10 cellular contexts compared by ENCODE assay signal in the genomic region with DNA sequence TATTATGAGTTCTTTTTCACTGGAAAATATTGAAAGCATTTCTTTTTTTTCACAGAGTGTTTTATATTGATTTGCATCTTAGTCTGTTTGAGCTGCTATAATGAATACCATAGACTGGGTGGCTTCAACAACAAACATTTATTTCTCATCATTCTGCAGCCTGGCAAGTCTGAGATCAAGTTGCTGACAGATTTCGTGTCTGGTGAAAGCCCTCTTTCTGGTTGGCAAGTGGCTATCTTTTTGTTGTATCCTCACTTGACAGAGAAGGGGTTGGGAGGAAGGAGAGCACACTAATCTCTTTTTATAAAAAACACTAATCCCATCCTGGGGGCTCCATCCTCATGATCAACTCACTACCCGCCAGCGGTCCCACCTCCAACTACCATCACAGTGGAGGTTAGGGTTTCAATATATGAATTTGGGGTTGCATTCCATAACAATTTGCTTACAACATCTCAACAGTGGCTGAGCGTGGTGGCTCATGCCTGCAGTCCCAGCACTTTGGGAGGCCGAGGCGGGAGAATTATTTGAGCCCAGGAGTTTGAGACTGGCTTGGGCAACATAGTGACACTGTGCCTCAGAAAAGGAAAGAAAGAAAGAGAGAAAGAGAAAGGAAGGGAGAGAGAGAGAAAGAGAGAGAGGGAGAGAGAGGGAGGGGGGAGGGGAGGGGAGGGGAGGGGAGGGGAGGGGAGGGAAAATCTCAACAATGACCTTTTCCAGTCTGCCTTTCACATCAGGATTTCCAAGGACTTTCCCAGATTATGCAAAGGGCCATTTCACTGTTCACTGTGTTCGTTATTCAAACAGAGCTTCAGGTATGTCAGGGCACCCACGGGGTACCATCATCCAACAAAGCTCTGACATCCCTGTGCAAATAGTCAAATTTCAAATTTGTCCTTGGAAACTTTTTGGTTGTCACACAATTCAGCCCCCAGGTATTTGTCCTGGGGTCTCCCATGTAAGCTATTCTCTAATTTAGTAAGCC.
DNase-seq lines count a peak whose midpoint lies in the region; ATAC-seq and TF ChIP-seq lines count a peak whose summit lies in the region.
"Had no signal": no experiment of that assay in that cellular context is flagged by ENCODE, and none has a peak within 500 bp of the region (broad histone marks: within the 10 kb centered on the region; RNA-seq: fewer than 3 reads in every experiment).

No MANE protein-coding gene starts in this region.

- in situ Hi-C loops in IMR-90 (cut with MboI; ENCODE audit: low sequenced_read_pairs) = no loop called here

- H3K4me1 ChIP-seq in IMR-90 (ENCODE audit: control insufficient read depth, insufficient read depth, low read length) (peaks cover 18% of the 10 kb centered on the region), body of pancreas (peaks cover 5% of the 10 kb centered on the region), suprapubic skin (peaks cover 8% of the 10 kb centered on the region)

- no peak overlapping the region for H3K4me2 ChIP-seq in IMR-90 (ENCODE audit: low read depth, low read length)

- peak overlapping the region; percentile 71 for H3K14ac ChIP-seq in IMR-90 (replicated peaks; ENCODE audit: low read depth, low read length)

- no peak for TF ChIP-seq RAD21 in IMR-90 (IDR thresholded peaks at IDR 0.05; ENCODE audit: low read length)

- H4K20me1 ChIP-seq in IMR-90 (ENCODE audit: insufficient read depth, low read length) = no peaks in the 10 kb centered on the region

- CTCF ChIA-PET in IMR-90 (lab: Yijun Ruan, JAX) = interaction anchor here (1.0 kb wide), 1 partner anchor 755 kb away, joined by 3 read pairs; no protein-coding TSS in a partner anchor

- BruUV-seq in IMR-90 (replicated peaks; lab: Mats Ljungman, UMichigan) = no TSS peak

- H3K9ac ChIP-seq in IMR-90 (ENCODE audit: low read depth, low read length) = no peak overlapping the region

- peak overlapping the region; percentile 92 for H2AK5ac ChIP-seq in IMR-90 (ENCODE audit: low read depth, low read length)

- peak overlapping the region; percentile 99 for H2BK5ac ChIP-seq in IMR-90 (ENCODE audit: low read depth, low read length, poor library complexity, severe bottlenecking)

- H3K23ac ChIP-seq in IMR-90 (ENCODE audit: low read depth, low read length) = peak overlapping the region; percentile 79; the same call in 1 of the 2 replicates

- H3K18ac ChIP-seq in IMR-90 (ENCODE audit: low read depth, low read length) = peak overlapping the region; percentile 94

- intact Hi-C loops in IMR-90 (cut with micrococcal nuclease) (loop anchor here (2.0 kb wide), 2 partner anchors 17 to 73 kb away; no protein-coding TSS in a partner anchor), body of pancreas (cut with DNase I) (no loop called here)

- POLR2A ChIA-PET in IMR-90 (lab: Charles Lee; ENCODE audit: unreplicated experiment) = no interaction called here

- peak overlapping the region; percentile 92 for H3K4ac ChIP-seq in IMR-90 (ENCODE audit: low read depth, low read length)

- peak overlapping the region; percentile 92 for H2BK20ac ChIP-seq in IMR-90 (ENCODE audit: low read depth, low read length)

- H2AFZ ChIP-seq in IMR-90 (replicated peaks; ENCODE audit: low read length, poor library complexity) = no peak overlapping the region

- dilution Hi-C loops in IMR-90 (cut with HindIII; ENCODE audit: low sequenced_read_pairs, unreplicated experiment) = no loop called here

- ATAC-seq in IMR-90 (ENCODE audit: low read depth) (no peak; the same call in 1 of the 2 replicates), body of pancreas (no peak), GM19463 (IDR thresholded peaks at IDR 0.05; ENCODE audit: unreplicated experiment) (no peak), HG02678 (IDR thresholded peaks at IDR 0.05; ENCODE audit: unreplicated experiment) (no peak)

- peak overlapping the region; percentile 73 for H2AK9ac ChIP-seq in IMR-90 (replicated peaks; ENCODE audit: low read depth, low read length, poor library complexity)

- H3K9me3 ChIP-seq in IMR-90 (ENCODE audit: control insufficient read depth, insufficient read depth, low read length) = no peaks in the 10 kb centered on the region
- H3K9me3 ChIP-seq in body of pancreas = no peaks in the 10 kb centered on the region
- H3K9me3 ChIP-seq in suprapubic skin = no peaks in the 10 kb centered on the region

- peak overlapping the region; percentile 94 for H3K27ac ChIP-seq in IMR-90 (ENCODE audit: insufficient read depth, low read length)
- H3K27ac ChIP-seq in body of pancreas = peak overlapping the region in 3 of 4 donors; percentile 17 to 63 (median 53)
- peak overlapping the region; percentile 7 for H3K27ac ChIP-seq in suprapubic skin

- no peak for TF ChIP-seq EP300 in suprapubic skin (IDR thresholded peaks at IDR 0.05)

- 100% methylated on average over 1 of the region's 8 CpGs; no CpG with 5 or more reads in 1 of the 2 experiments for WGBS in IMR-90 (ENCODE audit: extremely low coverage in 2 of 2, insufficient read length in 1 of 2), 2 experiments
- WGBS in body of pancreas, 2 donors = 80 to 85% methylated on average over 8 of the region's 8 CpGs
- WGBS in suprapubic skin = 82% methylated on average over 8 of the region's 8 CpGs

- TF ChIP-seq CTCF in IMR-90 (conservative IDR thresholded peaks at IDR 0.05; ENCODE audit: low read depth, low read length) = no peak
- TF ChIP-seq CTCF in body of pancreas (IDR thresholded peaks at IDR 0.05) = no peak
- no peak for TF ChIP-seq CTCF in suprapubic skin (IDR thresholded peaks at IDR 0.05)

- peaks cover 9% of the 10 kb centered on the region for H3K9me1 ChIP-seq in IMR-90 (ENCODE audit: insufficient read depth, low read length)

- peak overlapping the region; percentile 91 for H4K5ac ChIP-seq in IMR-90 (ENCODE audit: low read depth, low read length)

- TF ChIP-seq POLR2A in IMR-90 (IDR thresholded peaks at IDR 0.05; ENCODE audit: low read depth, low read length) (no peak), body of pancreas (IDR thresholded peaks at IDR 0.05) (no peak), suprapubic skin (IDR thresholded peaks at IDR 0.05) (no peak)

- H3K36me3 ChIP-seq in IMR-90 (ENCODE audit: control insufficient read depth, insufficient read depth, low read length) = no peaks in the 10 kb centered on the region
- H3K36me3 ChIP-seq in body of pancreas (replicated peaks in 1 of 2; ENCODE audit: insufficient read depth in 1 of 2, low read depth in 2 of 2) = no peaks in the 10 kb centered on the region
- no peaks in the 10 kb centered on the region for H3K36me3 ChIP-seq in suprapubic skin

- no peak overlapping the region for H3K4me3 ChIP-seq in IMR-90 (ENCODE audit: insufficient read depth, low read depth, low read length)
- H3K4me3 ChIP-seq in body of pancreas = no peak overlapping the region
- no peak overlapping the region for H3K4me3 ChIP-seq in suprapubic skin

- peak overlapping the region; percentile 96 for H2BK15ac ChIP-seq in IMR-90 (ENCODE audit: low read depth, low read length)

- no peaks in the 10 kb centered on the region for H3K27me3 ChIP-seq in IMR-90 (ENCODE audit: control insufficient read depth, insufficient read depth, low read length)
- no peaks in the 10 kb centered on the region for H3K27me3 ChIP-seq in body of pancreas
- no peaks in the 10 kb centered on the region for H3K27me3 ChIP-seq in suprapubic skin

- peak overlapping the region; percentile 88 to 89 for H4K8ac ChIP-seq in IMR-90 (ENCODE audit: low read depth in 2 of 2, low read length in 2 of 2)

- DNase-seq in IMR-90 (no peak), body of pancreas (no peak), left kidney (ENCODE audit: low read depth, low spot score) (peak; percentile 12), suprapubic skin (ENCODE audit: low spot score in 2 of 2) (no peak), DMS153 treated with DMSO at 0.1 percent for 48 hours (lab: John Stamatoyannopoulos, UW; ENCODE audit: unreplicated experiment) (no peak), medulla oblongata (ENCODE audit: extremely low spot score) (no peak)
- DNase-seq: activated CD8-positive, alpha-beta memory T cell treated with anti-CD3 and anti-CD28 coated beads for 24 hours; T-helper 9 cell had no signal

- peak overlapping the region; percentile 65 for H3K56ac ChIP-seq in IMR-90 (ENCODE audit: extremely low read depth, insufficient read depth, low read length)

- H2BK120ac ChIP-seq in IMR-90 (ENCODE audit: low read depth, low read length) = peak overlapping the region; percentile 97

- H3K79me1 ChIP-seq in IMR-90 (ENCODE audit: low read depth in 1 of 2, low read length in 2 of 2) = no peaks in the 10 kb centered on the region

- peak overlapping the region; percentile 91 for H4K91ac ChIP-seq in IMR-90 (ENCODE audit: insufficient read depth, low read depth, low read length)

TF ChIP-seq in IMR-90, 13 proteins besides CTCF, POLR2A, EP300 and RAD21:
- TF ChIP-seq SMC3 (IDR thresholded peaks at IDR 0.05; ENCODE audit: low read depth, low read length) (no peak), MXI1 (IDR thresholded peaks at IDR 0.05; ENCODE audit: borderline replicate concordance, low read depth, low read length) (no peak), NFE2L2 (IDR thresholded peaks at IDR 0.05; ENCODE audit: low read depth, low read length) (no peak), MAFK (IDR thresholded peaks at IDR 0.05; ENCODE audit: low read depth, low read length) (no peak), CEBPB (IDR thresholded peaks at IDR 0.05; ENCODE audit: low read depth, low read length) (no peak), BHLHE40 (IDR thresholded peaks at IDR 0.05; ENCODE audit: low read depth, low read length) (no peak), MAZ (IDR thresholded peaks at IDR 0.05; ENCODE audit: borderline replicate concordance, low read depth, low read length) (no peak), RFX5 (IDR thresholded peaks at IDR 0.05; ENCODE audit: low read depth, low read length) (no peak), RCOR1 (IDR thresholded peaks at IDR 0.05; ENCODE audit: insufficient replicate concordance, low read length) (no peak)
- TF ChIP-seq, protein P1, sequence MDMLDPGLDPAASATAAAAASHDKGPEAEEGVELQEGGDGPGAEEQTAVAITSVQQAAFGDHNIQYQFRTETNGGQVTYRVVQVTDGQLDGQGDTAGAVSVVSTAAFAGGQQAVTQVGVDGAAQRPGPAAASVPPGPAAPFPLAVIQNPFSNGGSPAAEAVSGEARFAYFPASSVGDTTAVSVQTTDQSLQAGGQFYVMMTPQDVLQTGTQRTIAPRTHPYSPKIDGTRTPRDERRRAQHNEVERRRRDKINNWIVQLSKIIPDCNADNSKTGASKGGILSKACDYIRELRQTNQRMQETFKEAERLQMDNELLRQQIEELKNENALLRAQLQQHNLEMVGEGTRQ (IDR thresholded peaks at IDR 0.05; ENCODE audit: low read depth, low read length) = no peak

Comparison
In these comparisons a context has a peak if more than half of its experiments do, and no peak if none do; other contexts are left out.
1. H3K27ac ChIP-seq: peak in every context shown above with its lines; median percentile 94 in IMR-90; 53 in body of pancreas; 7 in suprapubic skin.